In genomic region chr20:11379257-11380011, GRCh38 we compare ENCODE assay signal across 12 cellular contexts.
A peak's percentile ranks its signal among the peaks of the same experiment; 100 is the strongest.
DNase-seq lines count a peak whose midpoint lies in the region; ATAC-seq and TF ChIP-seq lines count a peak whose summit lies in the region.
"Had no signal": no experiment of that assay in that cellular context is flagged by ENCODE, and none has a peak within 500 bp of the region (broad histone marks: within the 10 kb centered on the region; RNA-seq: fewer than 3 reads in every experiment).

No MANE protein-coding gene starts in this region.

- CTCF ChIA-PET in A673 (lab: Charles Lee), result no interaction called here

- H3K27me3 ChIP-seq in A673 (replicated peaks; ENCODE audit: insufficient read depth, low read depth, low read length, poor library complexity), result no peaks in the 10 kb centered on the region
- no peaks in the 10 kb centered on the region for H3K27me3 ChIP-seq in iPS-15b (ENCODE audit: control insufficient read depth, insufficient read depth, low read length)
- no peaks in the 10 kb centered on the region for H3K27me3 ChIP-seq in upper lobe of right lung
- H3K27me3 ChIP-seq: pancreas had no signal

- H3K27me3 Mint-ChIP-seq in activated T-cell treated with anti-CD3 and anti-CD28 coated beads, Interleukin-2, amount 50 U/mL, for 4 hours (ENCODE audit: low read depth), result no peaks in the 10 kb centered on the region

- DNase-seq in A673 (ENCODE audit: low spot score), result peak; percentile 94
- DNase-seq in NCI-H82 (lab: John Stamatoyannopoulos, UW), result peak; percentile 100
- DNase-seq in upper lobe of right lung, result no peak
- DNase-seq in activated T-cell treated with anti-CD3 and anti-CD28 coated beads, Interleukin-2, amount 50 U/mL, for 4 hours, result no peak
- DNase-seq in Right ventricle myocardium inferior (ENCODE audit: missing footprints), result no peak
- DNase-seq: amygdala, HCEC 1CT, NCI-H1436 had no signal

- no peaks in the 10 kb centered on the region for H3K36me3 Mint-ChIP-seq in activated T-cell treated with anti-CD3 and anti-CD28 coated beads, Interleukin-2, amount 50 U/mL, for 4 hours (ENCODE audit: insufficient read depth)

- H3K4me1 ChIP-seq in A673 (ENCODE audit: insufficient read depth, low read length, poor library complexity, severe bottlenecking), result peaks cover 19% of the 10 kb centered on the region
- H3K4me1 ChIP-seq in iPS-15b (ENCODE audit: control insufficient read depth, insufficient read depth, low read length), result peaks cover 21% of the 10 kb centered on the region
- H3K4me1 ChIP-seq in upper lobe of right lung, result no peaks in the 10 kb centered on the region
- H3K4me1 ChIP-seq: pancreas had no signal

- peak; percentile 30; the same call in 1 of the 2 replicates for TF ChIP-seq CTCF in A673 (conservative IDR thresholded peaks at IDR 0.05; ENCODE audit: low read depth, low read length)
- no peak for TF ChIP-seq CTCF in upper lobe of right lung (IDR thresholded peaks at IDR 0.05)

- POLR2A ChIA-PET in A673 (lab: Charles Lee; ENCODE audit: low non-redundant PET), result no interaction called here

- intact Hi-C loops in A673 (cut with micrococcal nuclease; ENCODE audit: unreplicated experiment), result loop anchor here (5.0 kb wide), 1 partner anchor 837 kb away; no protein-coding TSS in a partner anchor
- intact Hi-C loops in upper lobe of right lung (cut with DNase I), result no loop called here
- intact Hi-C loops in Right ventricle myocardium inferior (cut with DNase I), result no loop called here

- peaks cover 16% of the 10 kb centered on the region for H3K9me3 Mint-ChIP-seq in activated T-cell treated with anti-CD3 and anti-CD28 coated beads, Interleukin-2, amount 50 U/mL, for 4 hours

- no peaks in the 10 kb centered on the region for H3K4me1 Mint-ChIP-seq in activated T-cell treated with anti-CD3 and anti-CD28 coated beads, Interleukin-2, amount 50 U/mL, for 4 hours (ENCODE audit: low read depth)

- H3K9me3 ChIP-seq in A673 (ENCODE audit: low read depth, low read length, poor library complexity, severe bottlenecking) (no peaks in the 10 kb centered on the region), iPS-15b (ENCODE audit: control insufficient read depth, insufficient read depth, low read length) (no peaks in the 10 kb centered on the region), upper lobe of right lung (no peaks in the 10 kb centered on the region)
- H3K9me3 ChIP-seq: pancreas had no signal

- H3K4me3 Mint-ChIP-seq in activated T-cell treated with anti-CD3 and anti-CD28 coated beads, Interleukin-2, amount 50 U/mL, for 4 hours, result no peak overlapping the region

- no TSS peak for BruUV-seq in A673 (replicated peaks; lab: Mats Ljungman, UMichigan)

- H3K36me3 ChIP-seq in A673 (ENCODE audit: insufficient read depth, low read length, poor library complexity, severe bottlenecking), result no peaks in the 10 kb centered on the region
- H3K36me3 ChIP-seq in iPS-15b (ENCODE audit: control insufficient read depth, insufficient read depth, low read length), result no peaks in the 10 kb centered on the region
- no peaks in the 10 kb centered on the region for H3K36me3 ChIP-seq in upper lobe of right lung
- H3K36me3 ChIP-seq: pancreas had no signal

- peak; percentile 36 for ATAC-seq in HG02885 (IDR thresholded peaks at IDR 0.05; ENCODE audit: poor library complexity, unreplicated experiment)
- ATAC-seq in upper lobe of right lung, result no peak
- no peak for ATAC-seq in HG03342 (IDR thresholded peaks at IDR 0.05; ENCODE audit: unreplicated experiment)
- no peak for ATAC-seq in activated T-cell treated with anti-CD3 and anti-CD28 coated beads, Interleukin-2, amount 50 U/mL, for 4 hours
- no peak for ATAC-seq in Right ventricle myocardium inferior
- ATAC-seq: pancreas had no signal

- H3K4me3 ChIP-seq in A673 (ENCODE audit: low read depth, low read length, poor library complexity, severe bottlenecking) (peak overlapping the region; percentile 7), iPS-15b (ENCODE audit: low read depth, low read length) (peak overlapping the region; percentile 27), upper lobe of right lung (no peak overlapping the region)
- H3K4me3 ChIP-seq: pancreas had no signal

- H3K9ac ChIP-seq in iPS-15b (ENCODE audit: low read depth, low read length), result no peak overlapping the region

- H3K27ac ChIP-seq in A673 (ENCODE audit: low read depth, low read length, poor library complexity, severe bottlenecking) (no peak overlapping the region), upper lobe of right lung (no peak overlapping the region)
- H3K27ac ChIP-seq: pancreas had no signal

Comparison
In these comparisons a context has a peak if more than half of its experiments do, and no peak if none do; other contexts are left out.
1. DNase-seq: peak in A673 (single experiment) and NCI-H82 (single experiment); none in upper lobe of right lung (single experiment), activated T-cell treated with anti-CD3 and anti-CD28 coated beads, Interleukin-2, amount 50 U/mL, for 4 hours (single experiment) and Right ventricle myocardium inferior (single experiment).